Comparison of ENCODE assay signal across 23 cellular contexts in genomic region chr6:39268721-39269120, GRCh38. TPM values are rescaled to one million over a fixed set of nuclear protein-coding genes. Genes with fewer than 3 reads are reported as not detected.
DNase-seq lines count a peak whose midpoint lies in the region; ATAC-seq, FAIRE-seq and TF ChIP-seq lines count a peak whose summit lies in the region.
"Had no signal": no experiment of that assay in that cellular context is flagged by ENCODE, and none has a peak within 500 bp of the region (broad histone marks: within the 10 kb centered on the region; RNA-seq: fewer than 3 reads in every experiment).

No MANE protein-coding gene starts in this region.

- peak overlapping the region; percentile 95; the same call in 1 of the 2 replicates for H2BK20ac ChIP-seq in H1 (ENCODE audit: low read length)

- no TSS peak for BruUV-seq in Caco-2 (replicated peaks; lab: Mats Ljungman, UMichigan)

- H2BK120ac ChIP-seq in H1 (replicated peaks; ENCODE audit: low read depth, low read length): no peak overlapping the region

- DNase-seq in Caco-2 (peak; percentile 48 to 64), HT-29 (ENCODE audit: low spot score) (peak; percentile 56), H1 (ENCODE audit: low read depth in 1 of 2, low spot score in 2 of 2) (no peak), neural crest cell (ENCODE audit: low read depth, low spot score) (no peak), HPDE6-E6E7 (ENCODE audit: extremely low spot score) (no peak)
- DNase-seq: AML-193; CD4-positive, alpha-beta T cell; DMS79; GDM1; GOT3; HCEC 1CT had no signal

- H3K9ac ChIP-seq in H1 (replicated peaks in 1 of 4; ENCODE audit: extremely low read depth in 1 of 4, low read depth in 3 of 4, low read length in 3 of 4): no peak overlapping the region

- H3K27me3 Mint-ChIP-seq in Caco-2 (ENCODE audit: insufficient read depth, unreplicated experiment) (no peaks in the 10 kb centered on the region), neural crest cell (ENCODE audit: low read depth) (no peaks in the 10 kb centered on the region)
- H3K27me3 Mint-ChIP-seq: CD4-positive, alpha-beta T cell had no signal

- 66% methylated on average over 3 of the region's 3 CpGs; no CpG with 5 or more reads in 1 of the 2 experiments for WGBS in H1 (ENCODE audit: extremely low coverage in 1 of 2, insufficient coverage in 1 of 2, insufficient read length in 1 of 2, insufficient replicate concordance in 2 of 2, low coverage in 1 of 2, low lambda C conversion rate in 2 of 2, missing lambda C conversion rate in 1 of 2), 2 experiments

- no peaks in the 10 kb centered on the region for H3K9me3 Mint-ChIP-seq in Caco-2 (ENCODE audit: unreplicated experiment)
- no peaks in the 10 kb centered on the region for H3K9me3 Mint-ChIP-seq in neural crest cell
- H3K9me3 Mint-ChIP-seq: CD4-positive, alpha-beta T cell; IgD-negative memory B cell had no signal

- TF ChIP-seq RAD21 in H1 (IDR thresholded peaks at IDR 0.05 in 1 of 2, conservative IDR thresholded peaks at IDR 0.05 in 1 of 2; ENCODE audit: low read depth in 2 of 2, low read length in 2 of 2): peak; percentile 5 to 27; a peak in 2 of 4 replicates

- no peak overlapping the region for H4K5ac ChIP-seq in H1 (ENCODE audit: insufficient read length, low read depth, low read length)

- no peaks in the 10 kb centered on the region for H3K9me3 ChIP-seq in Caco-2
- no peaks in the 10 kb centered on the region for H3K9me3 ChIP-seq in H1 (ENCODE audit: insufficient read depth in 2 of 2, low read depth in 1 of 2, low read length in 1 of 2)
- H3K9me3 ChIP-seq: A549 had no signal

- TF ChIP-seq EP300 in H1 (IDR thresholded peaks at IDR 0.05; ENCODE audit: borderline replicate concordance in 1 of 2, low read depth in 2 of 2, low read length in 2 of 2): no peak

- no peaks in the 10 kb centered on the region for H4K20me1 ChIP-seq in H1 (replicated peaks in 1 of 2; ENCODE audit: control insufficient read depth in 1 of 2, insufficient read depth in 2 of 2, low read length in 2 of 2)

- ATAC-seq in GM18861 (IDR thresholded peaks at IDR 0.05; ENCODE audit: unreplicated experiment) (no peak), HG02852 (IDR thresholded peaks at IDR 0.05; ENCODE audit: unreplicated experiment) (no peak)
- ATAC-seq: A549, HepG2 had no signal

- H3K4me1 Mint-ChIP-seq in Caco-2 (ENCODE audit: low read depth, unreplicated experiment) (peaks cover 54% of the 10 kb centered on the region), neural crest cell (no peaks in the 10 kb centered on the region)

- H3K27ac Mint-ChIP-seq in Caco-2 (ENCODE audit: unreplicated experiment) (peak overlapping the region; percentile 95), neural crest cell (ENCODE audit: unreplicated experiment) (peak overlapping the region; percentile 45)
- H3K27ac Mint-ChIP-seq: CD4-positive, alpha-beta T cell; IgD-negative memory B cell had no signal

- H3K4ac ChIP-seq in H1 (replicated peaks; ENCODE audit: insufficient read length, low read depth, low read length): peak overlapping the region; percentile 47

- no peaks in the 10 kb centered on the region for H3K23me2 ChIP-seq in H1 (ENCODE audit: low read depth, low read length)

- no peak overlapping the region for H3K27ac ChIP-seq in H1 (ENCODE audit: low read depth, low read length)
- H3K27ac ChIP-seq: 22Rv1, A549, C4-2B, HL-60 had no signal

- no peak overlapping the region; the same call in 1 of the 2 replicates for H3K18ac ChIP-seq in H1 (ENCODE audit: extremely low read depth, low read length)

- FAIRE-seq in H1 (lab: Jason Lieb, UNC): peak; percentile 72
- FAIRE-seq: A549, GM12892, GM18507, HepG2 had no signal

- peak overlapping the region; percentile 98 for H2AK5ac ChIP-seq in H1 (ENCODE audit: low read depth, low read length)

- intact Hi-C loops in Caco-2 (cut with micrococcal nuclease; ENCODE audit: unreplicated experiment): no loop called here

- H2AFZ ChIP-seq in H1 (ENCODE audit: low read length): no peak overlapping the region

- no peak overlapping the region for H3K23ac ChIP-seq in H1 (ENCODE audit: insufficient read length)

- H3K36me3 Mint-ChIP-seq in Caco-2 (ENCODE audit: insufficient read depth, unreplicated experiment) (peaks cover 15% of the 10 kb centered on the region), neural crest cell (ENCODE audit: low read depth) (no peaks in the 10 kb centered on the region)

- H3K79me1 ChIP-seq in H1 (ENCODE audit: low read depth, low read length): no peaks in the 10 kb centered on the region

- H3K14ac ChIP-seq in H1 (ENCODE audit: insufficient read length): no peak overlapping the region

- H3K56ac ChIP-seq in H1 (replicated peaks; ENCODE audit: insufficient read length, low read depth, low read length): no peak overlapping the region

- 0 out of 4 replicates have a peak overlapping the region, but pooled peaks of 1 of the 2 experiments have one; percentile 22 for H3K4me2 ChIP-seq in H1 (ENCODE audit: insufficient read depth in 1 of 2, low read depth in 2 of 2, low read length in 2 of 2)
- H3K4me2 ChIP-seq: A549 had no signal

- TF ChIP-seq CTCF in Caco-2 (IDR thresholded peaks at IDR 0.05; ENCODE audit: insufficient read depth in 1 of 2, low read depth in 1 of 2, low read length in 1 of 2, severe bottlenecking in 1 of 2, unreplicated experiment in 1 of 2) (no peak), H1 (IDR thresholded peaks at IDR 0.05; ENCODE audit: control extremely low read depth in 1 of 3, insufficient read depth in 1 of 3, low read depth in 1 of 3, low read length in 3 of 3) (no peak), neural crest cell (conservative IDR thresholded peaks at IDR 0.05) (no peak)

- H3K4me1 ChIP-seq in Caco-2 (peaks cover 67% of the 10 kb centered on the region), H1 (replicated peaks in 1 of 4; ENCODE audit: control insufficient read depth in 3 of 4, insufficient read depth in 4 of 4, low read length in 3 of 4) (peaks cover 9 to 20% (median 16%) of the 10 kb centered on the region in 4 experiments)
- H3K4me1 ChIP-seq: A549 had no signal

- H3K79me2 ChIP-seq in H1 (ENCODE audit: control insufficient read depth in 1 of 2, insufficient read depth in 2 of 2, low read length in 2 of 2): no peaks in the 10 kb centered on the region

- 0 out of 2 replicates have a peak, but pooled peaks cover 1% of the 10 kb centered on the region for H3K36me3 ChIP-seq in Caco-2 (ENCODE audit: control insufficient read depth, insufficient read depth, low read length)
- H3K36me3 ChIP-seq in H1 (ENCODE audit: control insufficient read depth in 2 of 4, insufficient read depth in 4 of 4, low read length in 3 of 4): no peaks in the 10 kb centered on the region

- H2BK15ac ChIP-seq in H1 (ENCODE audit: low read length): peak overlapping the region; percentile 81

- CTCF ChIA-PET in Caco-2 (lab: Charles Lee) (interaction anchor here (0.6 to 1.9 kb wide), 5 partner anchors 25 to 78 kb away, joined by 3 to 7 read pairs (median 6); no protein-coding TSS in a partner anchor), H1 (lab: Charles Lee; ENCODE audit: partially characterized antibody) (interaction anchor here (0.5 to 3.0 kb wide), 15 partner anchors 15 to 333 kb away, joined by 3 to 13 read pairs (median 5); no protein-coding TSS in a partner anchor)

- H3K27me3 ChIP-seq in Caco-2 (replicated peaks; ENCODE audit: control insufficient read depth, insufficient read depth, low read length) (no peaks in the 10 kb centered on the region), H1 (replicated peaks in 1 of 4; ENCODE audit: control insufficient read depth in 3 of 4, extremely low read depth in 1 of 4, insufficient read depth in 3 of 4, low read length in 3 of 4) (no peaks in the 10 kb centered on the region)

- POLR2A ChIA-PET in Caco-2 (lab: Charles Lee): interaction anchor here (0.6 to 0.9 kb wide), 4 partner anchors 22 to 81 kb away, joined by 3 to 6 read pairs (median 4); no protein-coding TSS in a partner anchor
- POLR2A ChIA-PET in H1 (lab: Charles Lee; ENCODE audit: partially characterized antibody): interaction anchor here (1.3 to 1.9 kb wide), 2 partner anchors 22 to 36 kb away, joined by 3 to 10 read pairs; no protein-coding TSS in a partner anchor

- H2BK12ac ChIP-seq in H1 (ENCODE audit: low read depth, low read length): peak overlapping the region; percentile 77

- H3K4me3 Mint-ChIP-seq in Caco-2 (ENCODE audit: unreplicated experiment): peak overlapping the region; percentile 6
- H3K4me3 Mint-ChIP-seq in neural crest cell: no peak overlapping the region
- H3K4me3 Mint-ChIP-seq: CD4-positive, alpha-beta T cell; IgD-negative memory B cell had no signal

- peak overlapping the region; percentile 83; the same call in 1 of the 2 replicates for H2BK5ac ChIP-seq in H1 (ENCODE audit: low read depth, low read length)

- TF ChIP-seq POLR2A in H1 (IDR thresholded peaks at IDR 0.05; ENCODE audit: control extremely low read depth in 1 of 2, low read depth in 2 of 2, low read length in 2 of 2): no peak

- no peak overlapping the region for H3K4me3 ChIP-seq in Caco-2 (ENCODE audit: low read depth, low read length)
- H3K4me3 ChIP-seq in H1 (ENCODE audit: extremely low read depth in 1 of 4, insufficient read depth in 2 of 4, low read depth in 3 of 4, low read length in 4 of 4): no peak overlapping the region
- H3K4me3 ChIP-seq: A549 had no signal

- no peak overlapping the region for H4K8ac ChIP-seq in H1 (ENCODE audit: extremely low read depth, insufficient read depth, low read length)

- peak overlapping the region; percentile 58 for H4K91ac ChIP-seq in H1 (replicated peaks; ENCODE audit: insufficient read length, low read length)

RNA-seq across cellular contexts. Expression of gene KCNK5, which starts 39.4 kb away (rescaled TPM):
- total RNA-seq in Caco-2 (2022) (19.8 and 20.9 TPM in 2 replicates), neural crest cell (30.4 and 32.7 TPM in 2 replicates)
- total RNA-seq in HT-29 (2014; rRNA removed; shearing (Covaris generic)): 31.8 and 35.3 TPM in 2 replicates
- 42.2 and 44.3 TPM in 2 replicates for total RNA-seq in H1 (2021; fragmentation: NEBNext Ultra II Directional; extraction: Animal tissue kit (Norgen Biotek cat#: 25700))
- polyA plus RNA-seq in H1 (2011; rRNA removed): 20.9 and 29.7 TPM in 2 replicates
- 24.8 TPM for polyA plus RNA-seq in H1 (2011; cell fraction: cytosol; rRNA removed)
- 31.8 TPM for polyA plus RNA-seq in H1 (2011; cell fraction: nucleus; rRNA removed)
- 31.4 to 37.5 TPM (median 35.7 TPM) in 4 replicates for polyA plus RNA-seq in H1 (2012, experiment 1 of 2)
- polyA plus RNA-seq in H1 (2012, experiment 2 of 2): 37.4 TPM
- polyA plus RNA-seq in H1 (2013, experiment 1 of 2): 41.6 TPM
- 43.7 TPM for polyA plus RNA-seq in H1 (2013, experiment 2 of 2)
- 35.0 and 38.1 TPM in 2 replicates for polyA minus RNA-seq in H1 (2011; rRNA and poly(A)+ RNA removed)
- polyA minus RNA-seq in H1 (2011; cell fraction: cytosol; rRNA and poly(A)+ RNA removed): 28.0 TPM
- 27.0 TPM for polyA minus RNA-seq in H1 (2011; cell fraction: nucleus; rRNA and poly(A)+ RNA removed)
- polyA plus RNA-seq: BJ, HepG2, IgD-negative memory B cell had no signal

RNA-seq across cellular contexts. Expression of gene KCNK17, which starts 45.5 kb away (rescaled TPM):
- total RNA-seq in Caco-2 (2022) (not detected in 2 replicates), neural crest cell (1.2 and 1.6 TPM in 2 replicates)
- total RNA-seq in HT-29 (2014; rRNA removed; shearing (Covaris generic)): 0.13 TPM in 1 of 2 replicates, not detected in the other
- total RNA-seq in H1 (2021; fragmentation: NEBNext Ultra II Directional; extraction: Animal tissue kit (Norgen Biotek cat#: 25700)): 2.9 and 3.0 TPM in 2 replicates
- polyA plus RNA-seq in H1 (2011; rRNA removed): 3.4 and 3.8 TPM in 2 replicates
- 3.5 TPM for polyA plus RNA-seq in H1 (2011; cell fraction: cytosol; rRNA removed)
- 8.8 TPM for polyA plus RNA-seq in H1 (2011; cell fraction: nucleus; rRNA removed)
- 3.5 to 5.5 TPM (median 4.0 TPM) in 4 replicates for polyA plus RNA-seq in H1 (2012, experiment 1 of 2)
- 2.8 TPM for polyA plus RNA-seq in H1 (2012, experiment 2 of 2)
- polyA plus RNA-seq in H1 (2013, experiment 1 of 2): 3.1 TPM
- polyA plus RNA-seq in H1 (2013, experiment 2 of 2): 3.1 TPM
- 1.2 and 2.0 TPM in 2 replicates for polyA minus RNA-seq in H1 (2011; rRNA and poly(A)+ RNA removed)
- 2.1 TPM for polyA minus RNA-seq in H1 (2011; cell fraction: cytosol; rRNA and poly(A)+ RNA removed)
- 3.5 TPM for polyA minus RNA-seq in H1 (2011; cell fraction: nucleus; rRNA and poly(A)+ RNA removed)
- total RNA-seq: CD4-positive, alpha-beta T cell; Daoy; HepG2 had no signal
- polyA plus RNA-seq: A549, BJ, HepG2, IgD-negative memory B cell had no signal

RNA-seq across cellular contexts. Expression of gene KCNK16, which starts 53.8 kb away (rescaled TPM):
- total RNA-seq in Caco-2 (2022): not detected in 2 replicates
- not detected in 2 replicates for total RNA-seq in HT-29 (2014; rRNA removed; shearing (Covaris generic))
- total RNA-seq in H1 (2021; fragmentation: NEBNext Ultra II Directional; extraction: Animal tissue kit (Norgen Biotek cat#: 25700)): not detected in 2 replicates
- not detected in 2 replicates for polyA plus RNA-seq in H1 (2011; rRNA removed)
- not detected for polyA plus RNA-seq in H1 (2011; cell fraction: cytosol; rRNA removed)
- polyA plus RNA-seq in H1 (2011; cell fraction: nucleus; rRNA removed): not detected
- polyA plus RNA-seq in H1 (2012, experiment 1 of 2): not detected in 4 replicates
- not detected for polyA plus RNA-seq in H1 (2012, experiment 2 of 2)
- not detected for polyA plus RNA-seq in H1 (2013, experiment 1 of 2)
- polyA plus RNA-seq in H1 (2013, experiment 2 of 2): not detected
- not detected in 2 replicates for polyA minus RNA-seq in H1 (2011; rRNA and poly(A)+ RNA removed)
- not detected for polyA minus RNA-seq in H1 (2011; cell fraction: cytosol; rRNA and poly(A)+ RNA removed)
- not detected for polyA minus RNA-seq in H1 (2011; cell fraction: nucleus; rRNA and poly(A)+ RNA removed)
- total RNA-seq in neural crest cell: not detected in 2 replicates
- total RNA-seq: CD4-positive, alpha-beta T cell; Daoy; HepG2 had no signal
- polyA plus RNA-seq: A549, BJ, HepG2, IgD-negative memory B cell had no signal

Comparison
In these comparisons a context has a peak if more than half of its experiments do, and no peak if none do; other contexts are left out.
1. DNase-seq: peak in Caco-2 (2 of 2) and HT-29 (single experiment); none in H1 (0 of 2), neural crest cell (single experiment) and HPDE6-E6E7 (single experiment).